ENCODE assay signal across 18 cellular contexts in genomic region chr14:77872152-77872551, GRCh38.
DNase-seq lines count a peak whose midpoint lies in the region; ATAC-seq, FAIRE-seq and TF ChIP-seq lines count a peak whose summit lies in the region.
"Had no signal": no experiment of that assay in that cellular context is flagged by ENCODE, and none has a peak within 500 bp of the region (broad histone marks: within the 10 kb centered on the region; RNA-seq: fewer than 3 reads in every experiment).

No MANE protein-coding gene starts in this region.

- CTCF ChIA-PET in HepG2 (lab: Yijun Ruan, JAX; ENCODE audit: low intra/inter-chr PET ratio, low total read pairs): no interaction called here

- H3K4me1 ChIP-seq in HepG2 (ENCODE audit: insufficient read depth, low read length) (no peaks in the 10 kb centered on the region), right lobe of liver (no peaks in the 10 kb centered on the region)
- H3K4me1 ChIP-seq: A549, Caco-2 had no signal

- BruUV-seq in HepG2 (replicated peaks; lab: Mats Ljungman, UMichigan): no TSS peak

- no peak for TF ChIP-seq EP300 in HepG2 (IDR thresholded peaks at IDR 0.05; ENCODE audit: low read depth in 2 of 2, low read length in 2 of 2)
- TF ChIP-seq EP300 in HepG2 (CRISPR knock-in tag; IDR thresholded peaks at IDR 0.05; ENCODE audit: borderline replicate concordance): no peak

- no peak for TF ChIP-seq CTCF in HepG2 (CRISPR knock-in tag; IDR thresholded peaks at IDR 0.05)
- TF ChIP-seq CTCF in right lobe of liver (IDR thresholded peaks at IDR 0.05): no peak

- no peaks in the 10 kb centered on the region for H3K36me3 ChIP-seq in HepG2 (replicated peaks in 1 of 2; ENCODE audit: control insufficient read depth in 1 of 2, insufficient read depth in 2 of 2, low read length in 2 of 2)
- no peaks in the 10 kb centered on the region for H3K36me3 ChIP-seq in right lobe of liver

- H3K4me3 ChIP-seq in HepG2 (replicated peaks in 1 of 3; ENCODE audit: insufficient read depth in 1 of 3, low read depth in 2 of 3, low read length in 3 of 3) (no peak overlapping the region), right lobe of liver (no peak overlapping the region)
- H3K4me3 ChIP-seq: A549; BLaER1 treated with 17β-estradiol and CSF1 and Interleukin-3, amounts not matched to agents 10 nM and 100 nM had no signal

- H3K27ac ChIP-seq in HepG2 (ENCODE audit: extremely low read length, insufficient read depth, low read length) (no peak overlapping the region), right lobe of liver (no peak overlapping the region)
- H3K27ac ChIP-seq: 22Rv1; A549; BLaER1 treated with 17β-estradiol and CSF1 and Interleukin-3, amounts not matched to agents 10 nM and 100 nM; C4-2B had no signal

- POLR2A ChIA-PET in HepG2 (lab: Yijun Ruan, JAX): no interaction called here

- no peaks in the 10 kb centered on the region for H3K9me3 ChIP-seq in HepG2 (ENCODE audit: low read length)
- no peaks in the 10 kb centered on the region for H3K9me3 ChIP-seq in right lobe of liver
- H3K9me3 ChIP-seq: A549, Caco-2 had no signal

- H3K27me3 ChIP-seq in HepG2 (ENCODE audit: control insufficient read depth in 1 of 2, insufficient read depth in 2 of 2, low read length in 2 of 2) (no peaks in the 10 kb centered on the region), right lobe of liver (no peaks in the 10 kb centered on the region)
- H3K27me3 ChIP-seq: BLaER1 treated with 17β-estradiol and CSF1 and Interleukin-3, amounts not matched to agents 10 nM and 100 nM had no signal

- DNase-seq in HepG2 (ENCODE audit: low spot score): no peak
- no peak for DNase-seq in right lobe of liver
- DNase-seq in posterior vena cava (ENCODE audit: low spot score): peak; percentile 50
- no peak for DNase-seq in GOT3 (lab: John Stamatoyannopoulos, UW)
- DNase-seq: AML-193; Caco-2; Calu3; CD4-positive, alpha-beta T cell; CD8-positive, alpha-beta T cell; GF-D8 had no signal

- TF ChIP-seq POLR2A in HepG2 (IDR thresholded peaks at IDR 0.05; ENCODE audit: insufficient read depth in 1 of 2, low read depth in 2 of 2, low read length in 2 of 2) (no peak), right lobe of liver (IDR thresholded peaks at IDR 0.05) (no peak)

- H4K20me1 ChIP-seq in HepG2 (ENCODE audit: insufficient read depth, low read length): no peaks in the 10 kb centered on the region
- H4K20me1 ChIP-seq: BLaER1 treated with 17β-estradiol and CSF1 and Interleukin-3, amounts not matched to agents 10 nM and 100 nM had no signal

- no peak overlapping the region for H2AFZ ChIP-seq in HepG2 (ENCODE audit: low read length)

- H3K79me2 ChIP-seq in HepG2 (ENCODE audit: insufficient read depth, low read length): no peaks in the 10 kb centered on the region

- H3K4me2 ChIP-seq in HepG2 (ENCODE audit: low read depth, low read length): no peak overlapping the region
- H3K4me2 ChIP-seq: A549; BLaER1 treated with 17β-estradiol and CSF1 and Interleukin-3, amounts not matched to agents 10 nM and 100 nM had no signal

- no peak overlapping the region for H3K9ac ChIP-seq in HepG2 (ENCODE audit: insufficient read depth, low read depth, low read length)
- H3K9ac ChIP-seq: BLaER1 treated with 17β-estradiol and CSF1 and Interleukin-3, amounts not matched to agents 10 nM and 100 nM had no signal

- intact Hi-C loops in HepG2 (cut with micrococcal nuclease; ENCODE audit: unreplicated experiment) (no loop called here), right lobe of liver (cut with DNase I) (no loop called here), posterior vena cava (cut with DNase I) (no loop called here)

- ATAC-seq in HepG2 (no peak), right lobe of liver (no peak), GM18907 (IDR thresholded peaks at IDR 0.05; ENCODE audit: unreplicated experiment) (no peak)
- ATAC-seq: A549; CD8-positive, alpha-beta T cell had no signal

- no peak for FAIRE-seq in HepG2 (lab: Jason Lieb, UNC)
- FAIRE-seq: A549, D721Med, G401.6, GM12891 had no signal

- TF ChIP-seq RAD21 in HepG2 (CRISPR knock-in tag; IDR thresholded peaks at IDR 0.05): no peak

- in situ Hi-C loops in HepG2 (cut with HindIII; ENCODE audit: extremely low pct_ligation_motif_present, low pct_unique_long_range_greater_than_20kb): loop anchor here (25.0 kb wide), 1 partner anchor 715 kb away; no protein-coding TSS in a partner anchor

- 100% methylated on average over 4 of the region's 8 CpGs for WGBS in HepG2 (ENCODE audit: low lambda C conversion rate)
- WGBS in right lobe of liver (ENCODE audit: insufficient coverage, low coverage, low lambda C conversion rate, missing lambda C conversion rate): no CpG with 5 or more reads among the region's 8 CpGs

TF ChIP-seq in HepG2, 621 proteins besides CTCF, POLR2A, EP300 and RAD21:
- TF ChIP-seq MTERF4 (CRISPR knock-in tag; IDR thresholded peaks at IDR 0.05): no peak
- TF ChIP-seq ZNF768 (CRISPR knock-in tag; IDR thresholded peaks at IDR 0.05): peak; percentile 53
